ENCODE assay signal across 14 cellular contexts in the genomic region with DNA sequence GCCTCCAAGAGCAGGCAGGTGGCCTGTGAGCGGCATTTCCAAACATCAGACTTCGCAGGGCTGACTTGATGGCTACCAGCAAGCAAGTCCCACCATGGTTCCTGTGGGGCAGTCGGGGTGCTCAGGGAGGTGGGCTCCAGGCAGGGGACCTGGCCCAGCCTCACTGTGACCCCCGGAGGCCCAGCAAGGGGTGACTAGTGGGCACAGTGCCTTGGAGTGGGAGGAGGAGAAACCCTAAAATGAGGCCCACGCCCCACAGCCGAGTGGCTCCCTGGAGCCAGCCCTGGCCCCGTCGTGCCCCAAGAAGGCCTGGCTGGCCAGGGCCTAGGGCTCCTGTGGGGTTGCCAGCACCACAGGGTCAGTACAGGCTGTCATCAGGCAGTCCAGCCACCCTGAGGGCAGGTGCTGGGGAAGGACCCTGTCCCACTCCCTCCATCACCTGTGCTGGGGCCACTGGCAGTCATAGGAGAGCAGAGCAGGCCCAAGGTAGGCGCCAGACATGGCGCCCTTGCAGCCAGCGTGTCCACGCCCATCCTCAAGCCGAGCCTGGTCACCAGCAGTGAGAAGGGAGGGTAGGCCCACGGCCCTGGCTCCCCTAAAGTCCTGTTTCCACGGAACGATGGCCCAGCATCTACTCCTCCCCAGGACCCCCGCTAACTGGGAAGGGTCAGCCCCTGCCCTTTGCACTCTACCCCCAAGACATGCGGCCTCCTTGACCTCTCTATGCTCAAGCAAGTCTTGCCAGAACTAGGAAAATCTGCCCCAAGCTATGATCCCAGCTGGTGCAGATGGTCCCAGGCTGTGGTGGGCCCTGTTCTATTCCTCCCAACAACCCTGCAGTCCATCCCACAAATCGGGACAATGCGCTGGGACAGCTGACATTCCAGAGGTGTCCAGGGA.
DNase-seq lines count a peak whose midpoint lies in the region; ATAC-seq and TF ChIP-seq lines count a peak whose summit lies in the region.
"Had no signal": no experiment of that assay in that cellular context is flagged by ENCODE, and none has a peak within 500 bp of the region (broad histone marks: within the 10 kb centered on the region; RNA-seq: fewer than 3 reads in every experiment).

No MANE protein-coding gene starts in this region.

- TF ChIP-seq RAD21 in IMR-90 (IDR thresholded peaks at IDR 0.05; ENCODE audit: low read length), result no peak

- intact Hi-C loops in IMR-90 (cut with micrococcal nuclease) (no loop called here), sigmoid colon (cut with DNase I) (no loop called here)
- intact Hi-C loops in CD4-positive, alpha-beta memory T cell (cut with micrococcal nuclease), result no loop called here

- no peak overlapping the region for H3K23ac ChIP-seq in IMR-90 (ENCODE audit: low read depth, low read length)

- H3K36me3 ChIP-seq in IMR-90 (ENCODE audit: control insufficient read depth, insufficient read depth, low read length), result no peaks in the 10 kb centered on the region
- H3K36me3 ChIP-seq in right atrium auricular region, result no peaks in the 10 kb centered on the region
- H3K36me3 ChIP-seq in sigmoid colon, result no peaks in the 10 kb centered on the region
- no peaks in the 10 kb centered on the region for H3K36me3 ChIP-seq in CD4-positive, alpha-beta memory T cell (ENCODE audit: insufficient read depth, low read length)

- H2BK20ac ChIP-seq in IMR-90 (ENCODE audit: low read depth, low read length), result no peak overlapping the region

- H3K9me3 Mint-ChIP-seq in CD4-positive, alpha-beta memory T cell, result peaks cover 0 to 1% (median 0%) of the 10 kb centered on the region in 8 donors
- H3K9me3 Mint-ChIP-seq: effector memory CD8-positive, alpha-beta T cell; neural crest cell had no signal

- no peaks in the 10 kb centered on the region for H3K9me1 ChIP-seq in IMR-90 (ENCODE audit: insufficient read depth, low read length)

- no peak overlapping the region for H3K4me3 Mint-ChIP-seq in CD4-positive, alpha-beta memory T cell
- H3K4me3 Mint-ChIP-seq: effector memory CD8-positive, alpha-beta T cell; neural crest cell had no signal

- TF ChIP-seq CTCF in IMR-90 (conservative IDR thresholded peaks at IDR 0.05; ENCODE audit: low read depth, low read length) (no peak), right atrium auricular region (IDR thresholded peaks at IDR 0.05) (no peak), sigmoid colon (IDR thresholded peaks at IDR 0.05) (no peak)

- H2BK15ac ChIP-seq in IMR-90 (ENCODE audit: low read depth, low read length), result no peak overlapping the region

- no peak overlapping the region for H3K4ac ChIP-seq in IMR-90 (ENCODE audit: low read depth, low read length)

- H4K91ac ChIP-seq in IMR-90 (ENCODE audit: insufficient read depth, low read depth, low read length), result no peak overlapping the region

- H3K4me1 ChIP-seq in IMR-90 (ENCODE audit: control insufficient read depth, insufficient read depth, low read length), result no peaks in the 10 kb centered on the region
- H3K4me1 ChIP-seq in right atrium auricular region, result peaks cover 0 to 20% of the 10 kb centered on the region in 2 donors
- peaks cover 0 to 16% (median 11%) of the 10 kb centered on the region in 4 donors for H3K4me1 ChIP-seq in sigmoid colon
- H3K4me1 ChIP-seq in CD4-positive, alpha-beta memory T cell (ENCODE audit: insufficient read depth, low read length), result no peaks in the 10 kb centered on the region

- no peak overlapping the region for H3K27ac Mint-ChIP-seq in CD4-positive, alpha-beta memory T cell

- no peak overlapping the region for H3K18ac ChIP-seq in IMR-90 (ENCODE audit: low read depth, low read length)

- no peak overlapping the region for H2AK5ac ChIP-seq in IMR-90 (ENCODE audit: low read depth, low read length)

- peaks cover 33% of the 10 kb centered on the region for H3K9me3 ChIP-seq in IMR-90 (ENCODE audit: control insufficient read depth, insufficient read depth, low read length)
- H3K9me3 ChIP-seq in right atrium auricular region, result no peaks in the 10 kb centered on the region
- peaks cover 0 to 3% (median 0%) of the 10 kb centered on the region in 4 donors for H3K9me3 ChIP-seq in sigmoid colon
- H3K9me3 ChIP-seq in CD4-positive, alpha-beta memory T cell (ENCODE audit: control insufficient read depth in 1 of 2, low read length in 2 of 2), result no peaks in the 10 kb centered on the region

- no peak overlapping the region for H3K4me2 ChIP-seq in IMR-90 (ENCODE audit: low read depth, low read length)

- WGBS in IMR-90 (ENCODE audit: extremely low coverage in 2 of 2, insufficient read length in 1 of 2), 2 experiments, result no CpG with 5 or more reads among the region's 20 CpGs
- 88 to 91% methylated on average over 20 of the region's 20 CpGs for WGBS in sigmoid colon, 2 donors

- no peak for TF ChIP-seq EP300 in sigmoid colon (IDR thresholded peaks at IDR 0.05)

- H3K4me3 ChIP-seq in IMR-90 (ENCODE audit: insufficient read depth, low read depth, low read length), result no peak overlapping the region
- H3K4me3 ChIP-seq in right atrium auricular region, result peak overlapping the region; percentile 28 to 45
- peak overlapping the region in 3 of 4 donors; percentile 35 to 47 (median 45) for H3K4me3 ChIP-seq in sigmoid colon
- no peak overlapping the region for H3K4me3 ChIP-seq in CD4-positive, alpha-beta memory T cell (ENCODE audit: low read length in 2 of 2)

- in situ Hi-C loops in IMR-90 (cut with MboI; ENCODE audit: low sequenced_read_pairs), result no loop called here

- no peak overlapping the region for H4K5ac ChIP-seq in IMR-90 (ENCODE audit: low read depth, low read length)

- H3K14ac ChIP-seq in IMR-90 (replicated peaks; ENCODE audit: low read depth, low read length), result no peak overlapping the region

- H3K9ac ChIP-seq in IMR-90 (ENCODE audit: low read depth, low read length), result no peak overlapping the region

- H3K27ac ChIP-seq in IMR-90 (ENCODE audit: insufficient read depth, low read length), result no peak overlapping the region
- peak overlapping the region in 1 of 2 donors; percentile 55 for H3K27ac ChIP-seq in right atrium auricular region
- peak overlapping the region in 2 of 4 donors; percentile 45 to 56 for H3K27ac ChIP-seq in sigmoid colon
- no peak overlapping the region for H3K27ac ChIP-seq in CD4-positive, alpha-beta memory T cell (ENCODE audit: low read depth, low read length)

- H3K4me1 Mint-ChIP-seq in CD4-positive, alpha-beta memory T cell, result no peaks in the 10 kb centered on the region
- H3K4me1 Mint-ChIP-seq: neural crest cell had no signal

- no TSS peak for BruUV-seq in IMR-90 (replicated peaks; lab: Mats Ljungman, UMichigan)

- peaks cover 1 to 2% of the 10 kb centered on the region in 2 donors for H3K27me3 Mint-ChIP-seq in CD4-positive, alpha-beta memory T cell

- H4K20me1 ChIP-seq in IMR-90 (ENCODE audit: insufficient read depth, low read length), result no peaks in the 10 kb centered on the region

- no peak overlapping the region for H2BK120ac ChIP-seq in IMR-90 (ENCODE audit: low read depth, low read length)

- H4K8ac ChIP-seq in IMR-90 (ENCODE audit: low read depth in 2 of 2, low read length in 2 of 2), result no peak overlapping the region

- H3K79me1 ChIP-seq in IMR-90 (ENCODE audit: low read depth in 1 of 2, low read length in 2 of 2), result no peaks in the 10 kb centered on the region

- H2BK5ac ChIP-seq in IMR-90 (ENCODE audit: low read depth, low read length, poor library complexity, severe bottlenecking), result no peak overlapping the region

- POLR2A ChIA-PET in IMR-90 (lab: Charles Lee; ENCODE audit: unreplicated experiment), result no interaction called here
- POLR2A ChIA-PET in CD4-positive, alpha-beta memory T cell (lab: Charles Lee; ENCODE audit: partially characterized antibody), result no interaction called here

- dilution Hi-C loops in IMR-90 (cut with HindIII; ENCODE audit: low sequenced_read_pairs, unreplicated experiment), result no loop called here

- TF ChIP-seq POLR2A in IMR-90 (IDR thresholded peaks at IDR 0.05; ENCODE audit: low read depth, low read length), result no peak
- TF ChIP-seq POLR2A in sigmoid colon (IDR thresholded peaks at IDR 0.05), result no peak

- no peak overlapping the region for H3K56ac ChIP-seq in IMR-90 (ENCODE audit: extremely low read depth, insufficient read depth, low read length)

- H3K36me3 Mint-ChIP-seq in CD4-positive, alpha-beta memory T cell, result no peaks in the 10 kb centered on the region

- H3K27me3 ChIP-seq in IMR-90 (ENCODE audit: control insufficient read depth, insufficient read depth, low read length) (no peaks in the 10 kb centered on the region), right atrium auricular region (no peaks in the 10 kb centered on the region), sigmoid colon (no peaks in the 10 kb centered on the region)
- no peaks in the 10 kb centered on the region for H3K27me3 ChIP-seq in CD4-positive, alpha-beta memory T cell (ENCODE audit: insufficient read depth, low read length)

- CTCF ChIA-PET in IMR-90 (lab: Yijun Ruan, JAX), result no interaction called here
- CTCF ChIA-PET in CD4-positive, alpha-beta memory T cell (lab: Charles Lee; ENCODE audit: partially characterized antibody), result no interaction called here

- H2AK9ac ChIP-seq in IMR-90 (replicated peaks; ENCODE audit: low read depth, low read length, poor library complexity), result peak overlapping the region; percentile 42

- ATAC-seq in IMR-90 (ENCODE audit: low read depth) (no peak), HG02588 (IDR thresholded peaks at IDR 0.05; ENCODE audit: unreplicated experiment) (no peak)
- ATAC-seq: effector memory CD8-positive, alpha-beta T cell had no signal

- H2AFZ ChIP-seq in IMR-90 (replicated peaks; ENCODE audit: low read length, poor library complexity), result peak overlapping the region; percentile 21

- DNase-seq in GM03348 (ENCODE audit: low spot score), result peak; percentile 8
- DNase-seq in IMR-90, result no peak
- peak; percentile 42 for DNase-seq in right atrium auricular region (ENCODE audit: low spot score)
- peak; percentile 58 for DNase-seq in sigmoid colon
- no peak for DNase-seq in NCI-H2196 (lab: John Stamatoyannopoulos, UW; ENCODE audit: unreplicated experiment)
- DNase-seq in glomerular visceral epithelial cell (ENCODE audit: extremely low spot score), result no peak
- DNase-seq in CD4-positive, alpha-beta memory T cell, result no peak
- DNase-seq: activated naive CD4-positive, alpha-beta T cell treated with Interleukin-2 at 50 U/mL for 16 hours; effector memory CD8-positive, alpha-beta T cell; foreskin fibroblast; NCI-H146; stimulated activated naive CD4-positive, alpha-beta T cell had no signal

TF ChIP-seq in IMR-90, 13 proteins besides CTCF, POLR2A, EP300 and RAD21 (continues in another document):
- TF ChIP-seq, protein P1, sequence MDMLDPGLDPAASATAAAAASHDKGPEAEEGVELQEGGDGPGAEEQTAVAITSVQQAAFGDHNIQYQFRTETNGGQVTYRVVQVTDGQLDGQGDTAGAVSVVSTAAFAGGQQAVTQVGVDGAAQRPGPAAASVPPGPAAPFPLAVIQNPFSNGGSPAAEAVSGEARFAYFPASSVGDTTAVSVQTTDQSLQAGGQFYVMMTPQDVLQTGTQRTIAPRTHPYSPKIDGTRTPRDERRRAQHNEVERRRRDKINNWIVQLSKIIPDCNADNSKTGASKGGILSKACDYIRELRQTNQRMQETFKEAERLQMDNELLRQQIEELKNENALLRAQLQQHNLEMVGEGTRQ (IDR thresholded peaks at IDR 0.05; ENCODE audit: low read depth, low read length), result no peak
- TF ChIP-seq CHD1 (IDR thresholded peaks at IDR 0.05; ENCODE audit: low read depth, low read length) (no peak), BHLHE40 (IDR thresholded peaks at IDR 0.05; ENCODE audit: low read depth, low read length) (no peak), FOS (IDR thresholded peaks at IDR 0.05; ENCODE audit: low read depth, low read length) (no peak), RFX5 (IDR thresholded peaks at IDR 0.05; ENCODE audit: low read depth, low read length) (no peak)

Comparison
In these comparisons a context has a peak if more than half of its experiments do, and no peak if none do; other contexts are left out.
1. DNase-seq: peak in GM03348 (single experiment), right atrium auricular region (single experiment) and sigmoid colon (single experiment); none in IMR-90 (single experiment), NCI-H2196 (single experiment), glomerular visceral epithelial cell (single experiment) and CD4-positive, alpha-beta memory T cell (0 of 5).
2. H3K4me3 ChIP-seq: peak in right atrium auricular region (2 of 2) and sigmoid colon (3 of 4); none in IMR-90 (single experiment) and CD4-positive, alpha-beta memory T cell (0 of 2).